ENCODE assay signal across 8 cellular contexts in the genomic region with DNA sequence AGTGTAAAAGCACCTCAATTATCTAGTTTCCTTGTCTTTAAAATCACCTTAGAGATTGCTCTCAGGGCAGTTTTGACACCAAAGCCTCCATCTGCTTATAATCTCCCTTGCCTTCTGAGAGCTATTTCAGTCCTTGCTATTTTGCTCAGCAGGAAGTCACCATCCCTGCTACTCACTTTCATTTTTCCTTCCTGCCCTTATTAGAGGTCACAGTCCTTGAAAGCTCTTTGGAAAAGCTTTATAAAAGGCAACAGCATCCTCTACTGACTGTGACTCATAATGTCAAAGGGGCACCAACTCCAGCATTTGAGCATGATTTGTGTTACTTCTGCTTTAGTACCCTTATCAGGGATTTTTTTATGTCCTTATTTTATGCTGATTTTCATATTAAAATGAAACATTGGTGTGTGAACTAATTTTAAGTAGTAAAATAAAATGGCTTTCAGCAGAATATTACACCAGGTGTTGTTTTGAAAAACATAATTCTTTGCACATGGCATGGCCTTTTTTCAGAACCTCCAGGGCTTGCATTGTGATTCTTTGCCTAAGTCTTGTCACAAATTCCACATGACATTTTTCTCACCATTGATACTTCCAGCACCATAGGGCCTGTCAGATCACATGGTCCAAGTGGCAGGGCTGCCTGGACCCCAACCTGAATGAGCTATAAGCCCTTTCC.
DNase-seq lines count a peak whose midpoint lies in the region; ATAC-seq and TF ChIP-seq lines count a peak whose summit lies in the region.

No MANE protein-coding gene starts in this region.

- H3K4me3 ChIP-seq in sigmoid colon (no peak overlapping the region), esophagus squamous epithelium (no peak overlapping the region)

- H3K36me3 ChIP-seq in sigmoid colon (no peaks in the 10 kb centered on the region), esophagus squamous epithelium (no peaks in the 10 kb centered on the region)

- intact Hi-C loops in sigmoid colon (cut with DNase I) = loop anchor here (5.0 kb wide), 1 partner anchor 752 kb away; a partner anchor contains a TSS
- intact Hi-C loops in esophagus squamous epithelium (cut with DNase I) = loop anchor here (10.0 kb wide), 1 partner anchor 854 kb away; no protein-coding TSS in a partner anchor

- TF ChIP-seq CTCF in RWPE1 (conservative IDR thresholded peaks at IDR 0.05; ENCODE audit: low read depth) (peak; percentile 92), sigmoid colon (IDR thresholded peaks at IDR 0.05) (peak in 2 of 4 experiments; percentile 48 to 49), esophagus squamous epithelium (IDR thresholded peaks at IDR 0.05) (peak in 3 of 6 experiments; percentile 28 to 31 (median 30))

- H3K9me3 ChIP-seq in sigmoid colon (peaks cover 0 to under 1% (median 0%) of the 10 kb centered on the region in 4 donors), esophagus squamous epithelium (no peaks in the 10 kb centered on the region)

- no peak overlapping the region for H3K27ac ChIP-seq in RWPE1
- peak overlapping the region in 3 of 4 donors; percentile 49 to 71 (median 50) for H3K27ac ChIP-seq in sigmoid colon
- no peak overlapping the region for H3K27ac ChIP-seq in esophagus squamous epithelium

- TF ChIP-seq POLR2A in sigmoid colon (IDR thresholded peaks at IDR 0.05) = no peak
- TF ChIP-seq POLR2A in esophagus squamous epithelium (IDR thresholded peaks at IDR 0.05) = no peak

- TF ChIP-seq EP300 in sigmoid colon (IDR thresholded peaks at IDR 0.05) = no peak

- DNase-seq in EL (peak; percentile 80), HS-27A (ENCODE audit: low read depth) (peak; percentile 30), RWPE1 (ENCODE audit: low spot score) (peak; percentile 30), foreskin melanocyte (peak; percentile 61), sigmoid colon (no peak), cerebellar nuclear complex (lab: John Stamatoyannopoulos, UW) (no peak), esophagus squamous epithelium (lab: John Stamatoyannopoulos, UW) (no peak)

- CTCF ChIA-PET in RWPE1 (lab: Yijun Ruan, JAX) = interaction anchor here (0.5 to 1.4 kb wide), 9 partner anchors 10 to 1547 kb away, joined by 3 to 7 read pairs (median 4); no protein-coding TSS in a partner anchor

- peaks cover 0 to 14% (median 6%) of the 10 kb centered on the region in 4 donors for H3K4me1 ChIP-seq in sigmoid colon
- H3K4me1 ChIP-seq in esophagus squamous epithelium = peaks cover 0 to 6% (median 0%) of the 10 kb centered on the region in 3 donors

- H3K27me3 ChIP-seq in sigmoid colon = no peaks in the 10 kb centered on the region
- H3K27me3 ChIP-seq in esophagus squamous epithelium = no peaks in the 10 kb centered on the region

- ATAC-seq in GM21619 (IDR thresholded peaks at IDR 0.05; ENCODE audit: unreplicated experiment) = peak; percentile 57

- POLR2A ChIA-PET in RWPE1 (lab: Yijun Ruan, JAX; ENCODE audit: low non-redundant PET) = no interaction called here

Comparison
In these comparisons a context has a peak if more than half of its experiments do, and no peak if none do; other contexts are left out.
1. DNase-seq: peak in EL (single experiment), HS-27A (single experiment), RWPE1 (single experiment) and foreskin melanocyte (single experiment); none in sigmoid colon (single experiment), cerebellar nuclear complex (0 of 2) and esophagus squamous epithelium (single experiment).
2. H3K27ac ChIP-seq: peak in sigmoid colon (3 of 4); none in RWPE1 (single experiment) and esophagus squamous epithelium (0 of 4).